In the genomic region with DNA sequence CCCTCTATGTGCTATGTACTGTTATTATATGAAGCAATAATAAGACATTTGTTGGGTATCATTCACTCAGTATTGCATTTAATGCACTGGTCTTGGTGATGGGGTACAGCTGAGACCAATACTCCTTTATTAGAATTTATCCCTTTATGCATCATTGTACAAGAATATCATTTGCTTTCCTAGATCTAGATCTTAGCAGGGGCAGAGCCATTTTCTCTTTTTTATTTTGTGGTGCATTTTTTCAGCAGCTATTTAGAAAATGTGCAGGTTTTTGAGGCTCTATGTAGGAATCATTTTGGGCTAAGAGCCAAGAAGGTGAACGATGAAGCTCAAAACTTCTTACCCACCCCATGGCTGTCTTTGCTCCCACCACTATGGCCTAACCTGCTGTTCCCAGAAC, we compare ENCODE assay signal across 11 cellular contexts.
"Had no signal": no experiment of that assay in that cellular context is flagged by ENCODE, and none has a peak within 500 bp of the region (broad histone marks: within the 10 kb centered on the region; RNA-seq: fewer than 3 reads in every experiment).

No MANE protein-coding gene starts in this region.

- H3K27ac ChIP-seq: GM23248 had no signal

- H2AFZ ChIP-seq: GM23248, GM23338 had no signal

- H3K4me3 Mint-ChIP-seq: GM23338, HFFc6 had no signal

- H3K9me3 ChIP-seq: HAP-1 had no signal

- H3K27ac Mint-ChIP-seq: GM23338, H9, HFFc6 had no signal

- H3K4me3 ChIP-seq: GM23248, GM23338, HAP-1 had no signal

- FAIRE-seq: H1, H54 had no signal

- H3K36me3 ChIP-seq: HAP-1 had no signal

- H3K4me2 ChIP-seq: GM23338 had no signal

- ATAC-seq: GM23338, HCT116 had no signal

- DNase-seq: GM23248, GOT3, H7, H9, HCEC 1CT, HFFc6 had no signal

- H3K9me3 Mint-ChIP-seq: GM23338, H9, HFFc6 had no signal

- H3K9ac ChIP-seq: GM23248 had no signal
